Comparison of ENCODE assay signal across 7 cellular contexts in the genomic region with DNA sequence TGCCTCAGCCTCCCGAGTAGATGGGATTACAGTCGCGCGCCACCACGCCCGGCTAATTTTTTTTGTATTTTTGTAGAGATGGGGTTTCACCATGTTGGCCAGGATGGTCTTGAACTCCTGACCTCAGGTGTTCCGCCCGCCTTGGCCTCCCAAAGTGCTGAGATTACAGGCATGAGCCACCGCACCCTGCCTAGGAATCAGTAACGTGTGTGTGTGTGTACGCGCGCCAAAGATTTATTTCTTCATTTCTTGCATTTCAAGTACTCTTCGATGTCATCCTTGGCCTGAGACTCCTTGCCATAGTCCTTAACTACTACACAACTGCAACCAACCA. TPM values are rescaled to one million over a fixed set of nuclear protein-coding genes. Genes with fewer than 3 reads are reported as not detected.
DNase-seq lines count a peak whose midpoint lies in the region; ATAC-seq and TF ChIP-seq lines count a peak whose summit lies in the region.
"Not testable (repeated sequence)": the region's sequence is repeated elsewhere in the genome, so short reads cannot be mapped to it uniquely, and the experiment has no call there.
"Had no signal": no experiment of that assay in that cellular context is flagged by ENCODE, and none has a peak within 500 bp of the region (broad histone marks: within the 10 kb centered on the region; RNA-seq: fewer than 3 reads in every experiment).

No MANE protein-coding gene starts in this region.

- H3K4me1 ChIP-seq in right atrium auricular region (peaks cover 0 to 11% of the 10 kb centered on the region in 2 donors), tibial nerve (peaks cover 0 to 26% (median 9%) of the 10 kb centered on the region in 4 donors)

- not testable (repeated sequence) for DNase-seq in T-cell; brain microvascular endothelial cell; right atrium auricular region (ENCODE audit: low spot score); neural crest cell (ENCODE audit: low read depth, low spot score); tibial nerve (ENCODE audit: low spot score in 2 of 2)

- peak overlapping the region; percentile 58 for H3K27ac ChIP-seq in brain microvascular endothelial cell
- H3K27ac ChIP-seq in right atrium auricular region, result peak overlapping the region; percentile 81 to 83
- peak overlapping the region in 3 of 4 donors; percentile 83 to 86 (median 85) for H3K27ac ChIP-seq in tibial nerve

- POLR2A ChIA-PET in T-cell (lab: Charles Lee), result not testable (repeated sequence)

- not testable (repeated sequence) for ATAC-seq in T-cell (replicated peaks in 1 of 4)

- not testable (repeated sequence) for H3K27me3 ChIP-seq in brain microvascular endothelial cell (replicated peaks); right atrium auricular region; tibial nerve

- H3K4me3 ChIP-seq in GM12875 (ENCODE audit: low read depth, low read length) (peak overlapping the region; percentile 97), brain microvascular endothelial cell (ENCODE audit: low read depth, low read length) (peak overlapping the region; percentile 95), right atrium auricular region (peak overlapping the region; percentile 90 to 96), tibial nerve (peak overlapping the region; percentile 80 to 92 (median 90))

- TF ChIP-seq EP300 in tibial nerve (IDR thresholded peaks at IDR 0.05), result not testable (repeated sequence)

- H3K36me3 Mint-ChIP-seq in T-cell; neural crest cell (ENCODE audit: low read depth): not testable (repeated sequence)

- TF ChIP-seq CTCF in GM12875 (IDR thresholded peaks at IDR 0.05; ENCODE audit: borderline replicate concordance, insufficient read depth, low read depth, low read length); brain microvascular endothelial cell (IDR thresholded peaks at IDR 0.05; ENCODE audit: low read depth, low read length, missing control alignments); right atrium auricular region (IDR thresholded peaks at IDR 0.05); neural crest cell (conservative IDR thresholded peaks at IDR 0.05); tibial nerve (IDR thresholded peaks at IDR 0.05): not testable (repeated sequence)

- CTCF ChIA-PET in T-cell (lab: Charles Lee), result not testable (repeated sequence)

- H3K9me3 Mint-ChIP-seq in T-cell, neural crest cell: not testable (repeated sequence)

- in situ Hi-C loops in brain microvascular endothelial cell (cut with HindIII; ENCODE audit: low pct_ligation_motif_present, low sequenced_read_pairs), result not testable (repeated sequence)

- H3K27me3 Mint-ChIP-seq in T-cell; neural crest cell (ENCODE audit: low read depth): not testable (repeated sequence)

- H3K36me3 ChIP-seq in brain microvascular endothelial cell (replicated peaks); right atrium auricular region; tibial nerve: not testable (repeated sequence)

- peak overlapping the region; percentile 90 to 91 for H3K27ac Mint-ChIP-seq in T-cell
- peak overlapping the region; percentile 99 for H3K27ac Mint-ChIP-seq in neural crest cell (ENCODE audit: unreplicated experiment)

- peaks cover 37 to 54% (median 43%) of the 10 kb centered on the region in 3 donors for H3K4me1 Mint-ChIP-seq in T-cell
- H3K4me1 Mint-ChIP-seq in neural crest cell, result peaks cover 42% of the 10 kb centered on the region

- H3K4me3 Mint-ChIP-seq in T-cell (peak overlapping the region; percentile 86 to 87 (median 86)), neural crest cell (peak overlapping the region; percentile 97)

- WGBS in tibial nerve, 2 donors, result 51 to 57% methylated on average over 14 of the region's 14 CpGs

- TF ChIP-seq POLR2A in tibial nerve (IDR thresholded peaks at IDR 0.05), result not testable (repeated sequence)

- H3K9me3 ChIP-seq in right atrium auricular region, tibial nerve: not testable (repeated sequence)

RNA-seq across cellular contexts. Expression of gene PELP1, which starts 0.6 kb away (rescaled TPM):
- 10 to 100 TPM; 50.0 to 88.3 (median 85.0) TPM for total RNA-seq in T-cell
- 10 to 100 TPM; 14.6 to 22.3 TPM for total RNA-seq in right atrium auricular region
- 102 and 107 TPM in 2 replicates for total RNA-seq in neural crest cell
- 10 to 100 TPM; 27.1 to 95.1 (median 29.1) TPM for total RNA-seq in tibial nerve

RNA-seq across cellular contexts. Expression of gene ARRB2, which starts 5.9 kb away (rescaled TPM):
- total RNA-seq in T-cell (100 to 1,000 TPM; 247 to 374 (median 325) TPM), right atrium auricular region (10 to 100 TPM in 1 of 2 donors, 1 to 10 TPM in 1; 9.0 to 22.9 TPM), neural crest cell (66.7 and 73.4 TPM in 2 replicates), tibial nerve (100 to 1,000 TPM in 1 of 4 donors, 10 to 100 TPM in 3; 50.2 to 103 (median 57.4) TPM)

RNA-seq across cellular contexts. Expression of gene MED11, which starts 26.7 kb away (rescaled TPM):
- total RNA-seq in T-cell, result 10 to 100 TPM in 4 of 5 donors, 1 to 10 TPM in 1; 9.0 to 33.1 (median 28.6) TPM
- total RNA-seq in right atrium auricular region, result 10 to 100 TPM; 25.1 to 31.2 TPM
- 18.6 and 19.5 TPM in 2 replicates for total RNA-seq in neural crest cell
- total RNA-seq in tibial nerve, result 10 to 100 TPM; 20.8 to 32.8 (median 28.4) TPM

RNA-seq across cellular contexts. Expression of gene ZMYND15, which starts 35.1 kb away (rescaled TPM):
- 1 to 10 TPM in 1 of 5 donors, under 1 TPM in 4; 0.29 to 1.4 (median 0.44) TPM for total RNA-seq in T-cell
- total RNA-seq in right atrium auricular region, result under 1 TPM in 1 of 2 donors, not detected in 1; 0.31 TPM
- total RNA-seq in neural crest cell, result not detected in 2 replicates
- under 1 TPM in 3 of 4 donors, not detected in 1; 0.42 to 0.66 (median 0.59) TPM for total RNA-seq in tibial nerve
- total RNA-seq: Daoy had no signal

RNA-seq across cellular contexts. Expression of gene CXCL16, which starts 35.2 kb away (rescaled TPM):
- total RNA-seq in T-cell (10 to 100 TPM in 1 of 5 donors, 1 to 10 TPM in 4; 2.5 to 11.2 (median 3.1) TPM), right atrium auricular region (10 to 100 TPM in 1 of 2 donors, 1 to 10 TPM in 1; 5.2 to 12.4 TPM), neural crest cell (not detected in 2 replicates), tibial nerve (10 to 100 TPM in 3 of 4 donors, 1 to 10 TPM in 1; 5.7 to 27.3 (median 13.6) TPM)
